16 cellular contexts compared by ENCODE assay signal in the genomic region with DNA sequence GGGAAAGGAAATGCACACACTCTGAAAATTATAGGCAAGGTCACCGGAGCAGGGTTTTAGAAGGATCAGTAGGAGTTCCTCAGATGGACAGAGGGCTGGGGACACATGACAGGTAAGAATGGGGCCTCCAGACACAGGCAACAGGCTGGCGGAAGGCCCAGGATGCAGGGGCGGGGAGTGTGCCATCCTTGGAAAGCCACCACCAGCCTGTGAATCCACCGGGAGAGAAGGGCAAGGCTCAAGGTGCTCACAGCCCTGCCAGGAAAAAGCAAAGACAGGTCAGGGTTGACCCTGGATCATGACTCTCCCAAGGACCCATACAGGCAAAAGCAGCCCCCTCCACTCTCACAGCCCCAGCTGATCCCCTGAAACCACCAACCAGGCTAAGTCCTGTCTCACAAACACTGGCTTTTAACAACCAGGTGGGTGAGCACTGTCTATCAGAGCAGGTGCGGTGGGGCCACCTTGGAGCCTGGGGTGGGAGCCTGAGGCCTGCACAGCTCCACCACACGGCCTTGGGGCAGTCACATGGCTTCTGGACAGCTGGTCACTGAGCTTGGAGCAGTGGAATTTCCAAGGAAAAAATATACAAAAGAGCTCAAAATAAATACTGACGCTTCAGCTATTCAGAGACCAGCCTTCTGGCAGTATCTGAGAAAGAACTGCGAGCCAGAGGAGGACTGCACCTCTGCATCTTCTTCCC. TPM values are rescaled to one million over a fixed set of nuclear protein-coding genes. Genes with fewer than 3 reads are reported as not detected.
DNase-seq lines count a peak whose midpoint lies in the region; ATAC-seq and TF ChIP-seq lines count a peak whose summit lies in the region.
"Had no signal": no experiment of that assay in that cellular context is flagged by ENCODE, and none has a peak within 500 bp of the region (broad histone marks: within the 10 kb centered on the region; RNA-seq: fewer than 3 reads in every experiment).

No MANE protein-coding gene starts in this region.

- no peak overlapping the region for H3K4me3 ChIP-seq in urinary bladder (ENCODE audit: low read depth, low read length)

- 68% methylated on average over 8 of the region's 8 CpGs for WGBS in urinary bladder

- H3K27ac Mint-ChIP-seq in stimulated activated naive CD8-positive, alpha-beta T cell treated with anti-CD3 and anti-CD28 coated beads, Interleukin-15, Interleukin-2, amounts not matched to agents 100 ng/mL and 50 ng/mL, for 24 hours = peak overlapping the region; percentile 28
- peak overlapping the region; percentile 93 to 99 for H3K27ac Mint-ChIP-seq in natural killer cell

- H3K27ac ChIP-seq in urinary bladder (ENCODE audit: low read depth) = peak overlapping the region; percentile 57

- H3K4me1 Mint-ChIP-seq in stimulated activated naive CD8-positive, alpha-beta T cell treated with anti-CD3 and anti-CD28 coated beads, Interleukin-15, Interleukin-2, amounts not matched to agents 100 ng/mL and 50 ng/mL, for 24 hours (ENCODE audit: low read depth) = peaks cover 43% of the 10 kb centered on the region
- peaks cover 49 to 74% of the 10 kb centered on the region in 2 donors for H3K4me1 Mint-ChIP-seq in natural killer cell

- no peak for ATAC-seq in stimulated activated naive CD8-positive, alpha-beta T cell treated with anti-CD3 and anti-CD28 coated beads, Interleukin-15, Interleukin-2, amounts not matched to agents 100 U/mL and 50 U/mL, for 24 hours
- ATAC-seq in natural killer cell (no peak), GM21360 (IDR thresholded peaks at IDR 0.05; ENCODE audit: unreplicated experiment) (no peak), HG03439 (IDR thresholded peaks at IDR 0.05; ENCODE audit: unreplicated experiment) (no peak)
- ATAC-seq: activated T-cell treated with anti-CD3 and anti-CD28 coated beads, Interleukin-2, amount 50 U/mL, for 4 hours; PC-3 had no signal

- intact Hi-C loops in natural killer cell (cut with micrococcal nuclease) = no loop called here

- peaks cover 11% of the 10 kb centered on the region for H3K36me3 Mint-ChIP-seq in stimulated activated naive CD8-positive, alpha-beta T cell treated with anti-CD3 and anti-CD28 coated beads, Interleukin-15, Interleukin-2, amounts not matched to agents 100 ng/mL and 50 ng/mL, for 24 hours (ENCODE audit: low read depth)
- H3K36me3 Mint-ChIP-seq in natural killer cell = no peaks in the 10 kb centered on the region

- DNase-seq in stimulated activated naive CD8-positive, alpha-beta T cell treated with anti-CD3 and anti-CD28 coated beads, Interleukin-15, Interleukin-2, amounts not matched to agents 100 U/mL and 50 U/mL, for 24 hours = no peak
- DNase-seq in cerebellar cortex (ENCODE audit: low spot score) (peak; percentile 64), natural killer cell (no peak), kidney tubule cell (ENCODE audit: low spot score) (no peak)
- DNase-seq: activated CD4-positive, CD25-positive, alpha-beta regulatory T cell; activated T-cell treated with anti-CD3 and anti-CD28 coated beads, Interleukin-2, amount 50 U/mL, for 4 hours; DMS53; H7; NCI-H187 treated with DMSO at 0.1 percent for 48 hours; NCI-H510A treated with DMSO at 0.1 percent for 48 hours; nucleus accumbens; PC-3 had no signal

- no peaks in the 10 kb centered on the region for H3K27me3 Mint-ChIP-seq in stimulated activated naive CD8-positive, alpha-beta T cell treated with anti-CD3 and anti-CD28 coated beads, Interleukin-15, Interleukin-2, amounts not matched to agents 100 ng/mL and 50 ng/mL, for 24 hours
- H3K27me3 Mint-ChIP-seq in natural killer cell (ENCODE audit: low read depth in 2 of 2) = no peaks in the 10 kb centered on the region

- no peak overlapping the region for H3K4me3 Mint-ChIP-seq in stimulated activated naive CD8-positive, alpha-beta T cell treated with anti-CD3 and anti-CD28 coated beads, Interleukin-15, Interleukin-2, amounts not matched to agents 100 ng/mL and 50 ng/mL, for 24 hours
- peak overlapping the region; percentile 43 for H3K4me3 Mint-ChIP-seq in natural killer cell
- H3K4me3 Mint-ChIP-seq: activated T-cell treated with anti-CD3 and anti-CD28 coated beads, Interleukin-2, amount 50 U/mL, for 4 hours had no signal

- no peaks in the 10 kb centered on the region for H3K9me3 Mint-ChIP-seq in stimulated activated naive CD8-positive, alpha-beta T cell treated with anti-CD3 and anti-CD28 coated beads, Interleukin-15, Interleukin-2, amounts not matched to agents 100 ng/mL and 50 ng/mL, for 24 hours
- no peaks in the 10 kb centered on the region for H3K9me3 Mint-ChIP-seq in natural killer cell
- H3K9me3 Mint-ChIP-seq: activated T-cell treated with anti-CD3 and anti-CD28 coated beads, Interleukin-2, amount 50 U/mL, for 4 hours had no signal

- no peaks in the 10 kb centered on the region for H3K4me1 ChIP-seq in urinary bladder (ENCODE audit: insufficient read depth)

- H3K36me3 ChIP-seq in urinary bladder (ENCODE audit: insufficient read depth) = no peaks in the 10 kb centered on the region

- TF ChIP-seq CTCF in natural killer cell (IDR thresholded peaks at IDR 0.05) = no peak

RNA-seq across cellular contexts. Expression of a gene that starts 35.2 kb away (rescaled TPM):
- total RNA-seq in natural killer cell = 10 to 100 TPM; 39.7 to 53.6 (median 40.1) TPM
- total RNA-seq in urinary bladder = 26.0 TPM
- 35.6 TPM for polyA plus RNA-seq in urinary bladder

RNA-seq across cellular contexts. Expression of a gene that starts 48.7 kb away (rescaled TPM):
- total RNA-seq in natural killer cell (10 to 100 TPM; 61.1 to 64.3 (median 63.8) TPM), urinary bladder (9.7 TPM)
- 13.9 TPM for polyA plus RNA-seq in urinary bladder

RNA-seq across cellular contexts. Expression of a gene that starts 54.0 kb away (rescaled TPM):
- total RNA-seq in natural killer cell (100 to 1,000 TPM; 137 to 169 (median 158) TPM), urinary bladder (28.8 TPM)
- polyA plus RNA-seq in urinary bladder = 81.3 TPM
